Comparison of ENCODE assay signal across 1 cellular context in the genomic region with DNA sequence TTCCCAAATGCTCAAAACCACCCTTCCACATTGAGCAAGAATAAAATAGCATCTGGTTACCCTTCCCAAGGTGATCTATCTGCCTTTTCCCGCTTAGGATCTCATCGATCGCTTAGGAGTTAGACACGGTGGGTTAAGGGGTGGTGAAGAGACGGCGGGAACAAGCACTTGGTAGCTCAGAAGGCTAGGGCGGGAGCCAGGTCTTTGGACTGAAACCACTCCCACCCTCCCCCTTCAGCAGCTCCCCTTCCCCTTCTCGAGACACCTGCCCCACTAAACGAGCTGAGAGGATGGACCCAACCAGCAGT.
TF ChIP-seq lines count a peak whose summit lies in the region.

No MANE protein-coding gene starts in this region.

TF ChIP-seq in GM23338, 12 proteins besides CTCF, POLR2A, EP300 and RAD21 (continued from another document):
- TF ChIP-seq, protein P1, sequence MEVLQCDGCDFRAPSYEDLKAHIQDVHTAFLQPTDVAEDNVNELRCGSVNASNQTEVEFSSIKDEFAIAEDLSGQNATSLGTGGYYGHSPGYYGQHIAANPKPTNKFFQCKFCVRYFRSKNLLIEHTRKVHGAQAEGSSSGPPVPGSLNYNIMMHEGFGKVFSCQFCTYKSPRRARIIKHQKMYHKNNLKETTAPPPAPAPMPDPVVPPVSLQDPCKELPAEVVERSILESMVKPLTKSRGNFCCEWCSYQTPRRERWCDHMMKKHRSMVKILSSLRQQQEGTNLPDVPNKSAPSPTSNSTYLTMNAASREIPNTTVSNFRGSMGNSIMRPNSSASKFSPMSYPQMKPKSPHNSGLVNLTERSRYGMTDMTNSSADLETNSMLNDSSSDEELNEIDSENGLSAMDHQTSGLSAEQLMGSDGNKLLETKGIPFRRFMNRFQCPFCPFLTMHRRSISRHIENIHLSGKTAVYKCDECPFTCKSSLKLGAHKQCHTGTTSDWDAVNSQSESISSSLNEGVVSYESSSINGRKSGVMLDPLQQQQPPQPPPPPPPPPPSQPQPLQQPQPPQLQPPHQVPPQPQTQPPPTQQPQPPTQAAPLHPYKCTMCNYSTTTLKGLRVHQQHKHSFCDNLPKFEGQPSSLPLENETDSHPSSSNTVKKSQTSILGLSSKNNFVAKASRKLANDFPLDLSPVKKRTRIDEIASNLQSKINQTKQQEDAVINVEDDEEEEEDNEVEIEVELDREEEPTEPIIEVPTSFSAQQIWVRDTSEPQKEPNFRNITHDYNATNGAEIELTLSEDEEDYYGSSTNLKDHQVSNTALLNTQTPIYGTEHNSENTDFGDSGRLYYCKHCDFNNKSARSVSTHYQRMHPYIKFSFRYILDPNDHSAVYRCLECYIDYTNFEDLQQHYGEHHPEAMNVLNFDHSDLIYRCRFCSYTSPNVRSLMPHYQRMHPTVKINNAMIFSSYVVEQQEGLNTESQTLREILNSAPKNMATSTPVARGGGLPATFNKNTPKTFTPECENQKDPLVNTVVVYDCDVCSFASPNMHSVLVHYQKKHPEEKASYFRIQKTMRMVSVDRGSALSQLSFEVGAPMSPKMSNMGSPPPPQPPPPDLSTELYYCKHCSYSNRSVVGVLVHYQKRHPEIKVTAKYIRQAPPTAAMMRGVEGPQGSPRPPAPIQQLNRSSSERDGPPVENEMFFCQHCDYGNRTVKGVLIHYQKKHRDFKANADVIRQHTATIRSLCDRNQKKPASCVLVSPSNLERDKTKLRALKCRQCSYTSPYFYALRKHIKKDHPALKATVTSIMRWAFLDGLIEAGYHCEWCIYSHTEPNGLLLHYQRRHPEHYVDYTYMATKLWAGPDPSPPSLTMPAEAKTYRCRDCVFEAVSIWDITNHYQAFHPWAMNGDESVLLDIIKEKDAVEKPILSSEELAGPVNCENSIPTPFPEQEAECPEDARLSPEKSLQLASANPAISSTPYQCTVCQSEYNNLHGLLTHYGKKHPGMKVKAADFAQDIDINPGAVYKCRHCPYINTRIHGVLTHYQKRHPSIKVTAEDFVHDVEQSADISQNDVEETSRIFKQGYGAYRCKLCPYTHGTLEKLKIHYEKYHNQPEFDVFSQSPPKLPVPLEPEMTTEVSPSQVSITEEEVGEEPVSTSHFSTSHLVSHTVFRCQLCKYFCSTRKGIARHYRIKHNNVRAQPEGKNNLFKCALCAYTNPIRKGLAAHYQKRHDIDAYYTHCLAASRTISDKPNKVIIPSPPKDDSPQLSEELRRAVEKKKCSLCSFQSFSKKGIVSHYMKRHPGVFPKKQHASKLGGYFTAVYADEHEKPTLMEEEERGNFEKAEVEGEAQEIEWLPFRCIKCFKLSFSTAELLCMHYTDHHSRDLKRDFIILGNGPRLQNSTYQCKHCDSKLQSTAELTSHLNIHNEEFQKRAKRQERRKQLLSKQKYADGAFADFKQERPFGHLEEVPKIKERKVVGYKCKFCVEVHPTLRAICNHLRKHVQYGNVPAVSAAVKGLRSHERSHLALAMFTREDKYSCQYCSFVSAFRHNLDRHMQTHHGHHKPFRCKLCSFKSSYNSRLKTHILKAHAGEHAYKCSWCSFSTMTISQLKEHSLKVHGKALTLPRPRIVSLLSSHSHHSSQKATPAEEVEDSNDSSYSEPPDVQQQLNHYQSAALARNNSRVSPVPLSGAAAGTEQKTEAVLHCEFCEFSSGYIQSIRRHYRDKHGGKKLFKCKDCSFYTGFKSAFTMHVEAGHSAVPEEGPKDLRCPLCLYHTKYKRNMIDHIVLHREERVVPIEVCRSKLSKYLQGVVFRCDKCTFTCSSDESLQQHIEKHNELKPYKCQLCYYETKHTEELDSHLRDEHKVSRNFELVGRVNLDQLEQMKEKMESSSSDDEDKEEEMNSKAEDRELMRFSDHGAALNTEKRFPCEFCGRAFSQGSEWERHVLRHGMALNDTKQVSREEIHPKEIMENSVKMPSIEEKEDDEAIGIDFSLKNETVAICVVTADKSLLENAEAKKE (CRISPR knock-in tag; IDR thresholded peaks at IDR 0.05) = no peak
- TF ChIP-seq, protein P2, sequence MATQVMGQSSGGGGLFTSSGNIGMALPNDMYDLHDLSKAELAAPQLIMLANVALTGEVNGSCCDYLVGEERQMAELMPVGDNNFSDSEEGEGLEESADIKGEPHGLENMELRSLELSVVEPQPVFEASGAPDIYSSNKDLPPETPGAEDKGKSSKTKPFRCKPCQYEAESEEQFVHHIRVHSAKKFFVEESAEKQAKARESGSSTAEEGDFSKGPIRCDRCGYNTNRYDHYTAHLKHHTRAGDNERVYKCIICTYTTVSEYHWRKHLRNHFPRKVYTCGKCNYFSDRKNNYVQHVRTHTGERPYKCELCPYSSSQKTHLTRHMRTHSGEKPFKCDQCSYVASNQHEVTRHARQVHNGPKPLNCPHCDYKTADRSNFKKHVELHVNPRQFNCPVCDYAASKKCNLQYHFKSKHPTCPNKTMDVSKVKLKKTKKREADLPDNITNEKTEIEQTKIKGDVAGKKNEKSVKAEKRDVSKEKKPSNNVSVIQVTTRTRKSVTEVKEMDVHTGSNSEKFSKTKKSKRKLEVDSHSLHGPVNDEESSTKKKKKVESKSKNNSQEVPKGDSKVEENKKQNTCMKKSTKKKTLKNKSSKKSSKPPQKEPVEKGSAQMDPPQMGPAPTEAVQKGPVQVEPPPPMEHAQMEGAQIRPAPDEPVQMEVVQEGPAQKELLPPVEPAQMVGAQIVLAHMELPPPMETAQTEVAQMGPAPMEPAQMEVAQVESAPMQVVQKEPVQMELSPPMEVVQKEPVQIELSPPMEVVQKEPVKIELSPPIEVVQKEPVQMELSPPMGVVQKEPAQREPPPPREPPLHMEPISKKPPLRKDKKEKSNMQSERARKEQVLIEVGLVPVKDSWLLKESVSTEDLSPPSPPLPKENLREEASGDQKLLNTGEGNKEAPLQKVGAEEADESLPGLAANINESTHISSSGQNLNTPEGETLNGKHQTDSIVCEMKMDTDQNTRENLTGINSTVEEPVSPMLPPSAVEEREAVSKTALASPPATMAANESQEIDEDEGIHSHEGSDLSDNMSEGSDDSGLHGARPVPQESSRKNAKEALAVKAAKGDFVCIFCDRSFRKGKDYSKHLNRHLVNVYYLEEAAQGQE (IDR thresholded peaks at IDR 0.05; ENCODE audit: unreplicated experiment) = no peak
- TF ChIP-seq POLR2AphosphoS5 (IDR thresholded peaks at IDR 0.05; ENCODE audit: low read depth) (no peak), CREB1 (CRISPR knock-in tag; IDR thresholded peaks at IDR 0.05; ENCODE audit: low read depth) (no peak)
TF ChIP-seq in GM23338: peak in this region for 0.
